Comparison of ENCODE assay signal across 27 cellular contexts in the genomic region with DNA sequence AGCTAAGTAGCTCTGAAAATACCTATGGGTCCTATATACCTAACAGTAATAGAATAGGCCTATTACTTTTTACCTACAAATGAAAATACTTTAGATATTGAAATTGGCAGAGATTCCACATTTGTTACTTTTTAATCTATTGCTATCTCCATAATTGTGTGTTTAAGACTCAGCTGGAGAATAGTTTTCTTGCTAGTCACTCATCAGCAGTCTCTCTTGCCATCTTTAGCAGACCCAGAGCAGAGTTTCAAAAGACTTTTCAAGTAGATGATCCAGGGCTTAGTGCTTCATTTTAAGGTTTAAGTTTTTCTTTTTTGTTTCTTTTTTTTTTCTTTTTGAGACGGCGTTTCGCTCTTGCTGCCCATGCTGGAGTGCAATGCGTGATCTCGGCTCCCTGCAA. TPM values are rescaled to one million over a fixed set of nuclear protein-coding genes. Genes with fewer than 3 reads are reported as not detected.
DNase-seq lines count a peak whose midpoint lies in the region; ATAC-seq and TF ChIP-seq lines count a peak whose summit lies in the region.
"Had no signal": no experiment of that assay in that cellular context is flagged by ENCODE, and none has a peak within 500 bp of the region (broad histone marks: within the 10 kb centered on the region; RNA-seq: fewer than 3 reads in every experiment).

No MANE protein-coding gene starts in this region.

- CTCF ChIA-PET in PC-3 (lab: Charles Lee), result no interaction called here

- in situ Hi-C loops in GM13976 (cut with MboI; ENCODE audit: low sequenced_read_pairs, unreplicated experiment), result no loop called here

- no peaks in the 10 kb centered on the region for H3K9me3 ChIP-seq in PC-3 (ENCODE audit: low read length)
- H3K9me3 ChIP-seq in aorta (ENCODE audit: control insufficient read depth, low read length), result no peaks in the 10 kb centered on the region
- H3K9me3 ChIP-seq: uterus had no signal

- POLR2A ChIA-PET in PC-3 (lab: Charles Lee; ENCODE audit: unreplicated experiment), result no interaction called here

- no TSS peak for BruUV-seq in PC-3 (replicated peaks; lab: Mats Ljungman, UMichigan)

- H3K27ac ChIP-seq in PC-3 (ENCODE audit: low read length), result no peak overlapping the region
- H3K27ac ChIP-seq in epithelial cell of prostate, result peak overlapping the region; percentile 41
- H3K27ac ChIP-seq in aorta (ENCODE audit: low read depth in 1 of 2, low read length in 2 of 2), result no peak overlapping the region
- H3K27ac ChIP-seq: uterus had no signal

- DNase-seq in AG20443 (ENCODE audit: low spot score) (peak; percentile 49), PC-3 (peak; percentile 40), epithelial cell of prostate (ENCODE audit: low read depth, low spot score) (no peak), non-pigmented ciliary epithelial cell (ENCODE audit: low read depth) (peak; percentile 32), GM13976 (ENCODE audit: low spot score) (no peak), SHP77 treated with DMSO at 0.1 percent for 48 hours (lab: John Stamatoyannopoulos, UW) (no peak), T1000 (lab: John Stamatoyannopoulos, UW) (no peak), aorta (no peak)
- DNase-seq: activated B cell treated with CpG ODN at 0.5 μM for 24 hours; activated CD4-positive, alpha-beta memory T cell treated with anti-CD3 and anti-CD28 coated beads for 36 hours; activated naive CD4-positive, alpha-beta T cell treated with anti-CD3 and anti-CD28 coated beads for 36 hours; CD4-positive, alpha-beta T cell; cortex of kidney; DMS79; hippocampal formation; islet precursor cell; mammary epithelial cell; NCI-H1417 treated with DMSO at 0.1 percent for 48 hours; NCI-H2107; NCI-H510A; nucleus accumbens; right cardiac atrium; RPMI8226; stimulated activated CD4-positive, alpha-beta T cell treated with anti-CD3 and anti-CD28 coated beads, Interleukin-15, amount 100 ng/mL, for 24 hours; substantia nigra; T-helper 9 cell; uterus had no signal

- WGBS in aorta, 2 donors, result 82 to 85% methylated on average over 5 of the region's 5 CpGs

- H3K9ac ChIP-seq in PC-3 (ENCODE audit: low read length), result no peak overlapping the region

- H3K4me3 ChIP-seq in PC-3 (ENCODE audit: low read length) (no peak overlapping the region), aorta (ENCODE audit: low read length in 2 of 2) (no peak overlapping the region)
- H3K4me3 ChIP-seq: uterus had no signal

- no peaks in the 10 kb centered on the region for H3K9me2 ChIP-seq in PC-3 (replicated peaks; ENCODE audit: low read length)

- H3K27me3 ChIP-seq in PC-3 (ENCODE audit: low read length), result no peaks in the 10 kb centered on the region
- no peaks in the 10 kb centered on the region for H3K27me3 ChIP-seq in aorta (ENCODE audit: control insufficient read depth in 1 of 2, insufficient read depth in 2 of 2, low read length in 1 of 2)
- H3K27me3 ChIP-seq: uterus had no signal

- no peak overlapping the region for H2AFZ ChIP-seq in PC-3 (ENCODE audit: low read length)

- intact Hi-C loops in PC-3 (cut with micrococcal nuclease), result no loop called here
- intact Hi-C loops in aorta (cut with DNase I), result no loop called here

- peak; percentile 71 for ATAC-seq in PC-3
- no peak for ATAC-seq in aorta (ENCODE audit: low FRiP score)
- ATAC-seq: right cardiac atrium had no signal

- TF ChIP-seq CTCF in PC-3 (conservative IDR thresholded peaks at IDR 0.05; ENCODE audit: low read depth, low read length) (no peak), GM13976 (IDR thresholded peaks at IDR 0.05; ENCODE audit: borderline replicate concordance, control extremely low read depth, extremely low read depth, insufficient read depth, missing control alignments) (no peak)

- peaks cover 11% of the 10 kb centered on the region; the same call in 1 of the 2 replicates for H3K4me1 ChIP-seq in PC-3 (ENCODE audit: insufficient read depth, low read length)
- peaks cover 0 to 7% of the 10 kb centered on the region in 2 donors for H3K4me1 ChIP-seq in aorta (ENCODE audit: control insufficient read depth in 1 of 2, insufficient read depth in 2 of 2, low read length in 2 of 2)
- H3K4me1 ChIP-seq: uterus had no signal

- no peak overlapping the region for H3K4me2 ChIP-seq in PC-3 (ENCODE audit: low read length)

- H3F3A ChIP-seq in PC-3 (ENCODE audit: low read length, unreplicated experiment), result no peaks in the 10 kb centered on the region

- H3K36me3 ChIP-seq in PC-3 (ENCODE audit: low read depth, low read length) (no peaks in the 10 kb centered on the region), aorta (ENCODE audit: control insufficient read depth in 1 of 2, insufficient read depth in 2 of 2, low read length in 1 of 2) (no peaks in the 10 kb centered on the region)
- H3K36me3 ChIP-seq: uterus had no signal

- no peaks in the 10 kb centered on the region for H4K20me1 ChIP-seq in PC-3 (ENCODE audit: low read length)

- H3K79me2 ChIP-seq in PC-3 (ENCODE audit: low read length), result peaks cover 97% of the 10 kb centered on the region

RNA-seq across cellular contexts. Expression of gene ANKS1A, which starts 12.9 kb away (rescaled TPM):
- total RNA-seq in PC-3 (2014; rRNA removed) (18.8 and 21.3 TPM in 2 replicates), aorta (10 to 100 TPM; 40.9 to 44.4 TPM)
- polyA plus RNA-seq in aorta, result 10 to 100 TPM in 1 of 2 donors, 1 to 10 TPM in 1; 9.4 to 17.2 TPM

RNA-seq across cellular contexts. Expression of gene TAF11, which starts 14.1 kb away (rescaled TPM):
- 24.1 and 28.9 TPM in 2 replicates for total RNA-seq in PC-3 (2014; rRNA removed)
- 10 to 100 TPM; 18.8 to 21.5 TPM for total RNA-seq in aorta
- 10 to 100 TPM; 41.6 to 50.6 TPM for polyA plus RNA-seq in aorta

Comparison
In these comparisons a context has a peak if more than half of its experiments do, and no peak if none do; other contexts are left out.
1. DNase-seq: peak in AG20443 (single experiment), PC-3 (single experiment) and non-pigmented ciliary epithelial cell (single experiment); none in epithelial cell of prostate (single experiment), GM13976 (single experiment), SHP77 treated with DMSO at 0.1 percent for 48 hours (single experiment), T1000 (single experiment) and aorta (0 of 2).